ENCODE assay signal across 20 cellular contexts in genomic region chr1:174352883-174353608, GRCh38.
DNase-seq lines count a peak whose midpoint lies in the region; ATAC-seq, FAIRE-seq and TF ChIP-seq lines count a peak whose summit lies in the region.
"Had no signal": no experiment of that assay in that cellular context is flagged by ENCODE, and none has a peak within 500 bp of the region (broad histone marks: within the 10 kb centered on the region; RNA-seq: fewer than 3 reads in every experiment).

No MANE protein-coding gene starts in this region.

- ATAC-seq in left ventricle myocardium superior (peak; percentile 83), psoas muscle (no peak)
- ATAC-seq: GM12878, HepG2 had no signal

- H3K4me3 ChIP-seq in bronchial epithelial cell (ENCODE audit: low read depth, low read length) (no peak overlapping the region), psoas muscle (no peak overlapping the region)
- H3K4me3 ChIP-seq: GM12878 had no signal

- DNase-seq in DMS53 (lab: John Stamatoyannopoulos, UW) (peak; percentile 81), DMS53 treated with DMSO at 0.1 percent for 48 hours (lab: John Stamatoyannopoulos, UW; ENCODE audit: unreplicated experiment) (peak; percentile 54), bronchial epithelial cell (ENCODE audit: low read depth) (no peak), left ventricle myocardium superior (no peak), HUDEP-2 (lab: John Stamatoyannopoulos, UW; ENCODE audit: unreplicated experiment in 76 of 76) (no peak), psoas muscle (no peak), mucosa of gallbladder (ENCODE audit: low spot score) (no peak), GM10248 (ENCODE audit: extremely low spot score) (no peak)
- DNase-seq: CD4-positive, CD25-positive, alpha-beta regulatory T cell; DMS79 treated with DMSO at 0.1 percent for 48 hours; H7; KBM-7; NCI-H1105; NCI-H2081; NCI-H2227 treated with DMSO at 0.1 percent for 48 hours; NCI-H526 treated with DMSO at 0.1 percent for 48 hours; SIG-M5; SK-N-SH had no signal

- CTCF ChIA-PET in GM10248 (lab: Yijun Ruan, JAX), result no interaction called here

- no peak for TF ChIP-seq CTCF in bronchial epithelial cell (IDR thresholded peaks at IDR 0.05; ENCODE audit: insufficient read depth, low read length, severe bottlenecking)
- TF ChIP-seq CTCF in psoas muscle (IDR thresholded peaks at IDR 0.05), result no peak
- no peak for TF ChIP-seq CTCF in GM10248 (IDR thresholded peaks at IDR 0.05; ENCODE audit: control extremely low read depth, extremely low read depth, low read depth, missing control alignments)

- FAIRE-seq in bronchial epithelial cell (lab: Jason Lieb, UNC), result peak; percentile 28
- FAIRE-seq: GM12878, HepG2 had no signal

- H3K4me1 ChIP-seq in psoas muscle, result no peaks in the 10 kb centered on the region

- H3K27ac ChIP-seq in psoas muscle, result no peak overlapping the region

- POLR2A ChIA-PET in GM10248 (lab: Yijun Ruan, JAX), result no interaction called here

- WGBS in psoas muscle, 3 donors, result 77 to 81% (median 77%) methylated on average over 3 of the region's 3 CpGs

- H3K36me3 ChIP-seq in bronchial epithelial cell (ENCODE audit: control insufficient read depth, insufficient read depth, low read length) (no peaks in the 10 kb centered on the region), psoas muscle (ENCODE audit: insufficient read depth in 1 of 2, low read depth in 1 of 2) (no peaks in the 10 kb centered on the region)

- H3K9me3 ChIP-seq in psoas muscle, result no peaks in the 10 kb centered on the region
- H3K9me3 ChIP-seq: SK-N-SH had no signal

- intact Hi-C loops in left ventricle myocardium superior (cut with micrococcal nuclease), result no loop called here
- intact Hi-C loops in psoas muscle (cut with DNase I), result no loop called here

- H3K27me3 ChIP-seq in bronchial epithelial cell (ENCODE audit: control insufficient read depth, insufficient read depth, low read length), result no peaks in the 10 kb centered on the region
- H3K27me3 ChIP-seq in psoas muscle (ENCODE audit: insufficient read depth in 3 of 3, low read length in 2 of 3), result no peaks in the 10 kb centered on the region

Comparison
In these comparisons a context has a peak if more than half of its experiments do, and no peak if none do; other contexts are left out.
1. DNase-seq: peak in DMS53 (single experiment) and DMS53 treated with DMSO at 0.1 percent for 48 hours (single experiment); none in bronchial epithelial cell (single experiment), left ventricle myocardium superior (single experiment), HUDEP-2 (0 of 76), psoas muscle (0 of 2), mucosa of gallbladder (single experiment) and GM10248 (single experiment).